Comparison of ENCODE assay signal across 1 cellular context in the genomic region with DNA sequence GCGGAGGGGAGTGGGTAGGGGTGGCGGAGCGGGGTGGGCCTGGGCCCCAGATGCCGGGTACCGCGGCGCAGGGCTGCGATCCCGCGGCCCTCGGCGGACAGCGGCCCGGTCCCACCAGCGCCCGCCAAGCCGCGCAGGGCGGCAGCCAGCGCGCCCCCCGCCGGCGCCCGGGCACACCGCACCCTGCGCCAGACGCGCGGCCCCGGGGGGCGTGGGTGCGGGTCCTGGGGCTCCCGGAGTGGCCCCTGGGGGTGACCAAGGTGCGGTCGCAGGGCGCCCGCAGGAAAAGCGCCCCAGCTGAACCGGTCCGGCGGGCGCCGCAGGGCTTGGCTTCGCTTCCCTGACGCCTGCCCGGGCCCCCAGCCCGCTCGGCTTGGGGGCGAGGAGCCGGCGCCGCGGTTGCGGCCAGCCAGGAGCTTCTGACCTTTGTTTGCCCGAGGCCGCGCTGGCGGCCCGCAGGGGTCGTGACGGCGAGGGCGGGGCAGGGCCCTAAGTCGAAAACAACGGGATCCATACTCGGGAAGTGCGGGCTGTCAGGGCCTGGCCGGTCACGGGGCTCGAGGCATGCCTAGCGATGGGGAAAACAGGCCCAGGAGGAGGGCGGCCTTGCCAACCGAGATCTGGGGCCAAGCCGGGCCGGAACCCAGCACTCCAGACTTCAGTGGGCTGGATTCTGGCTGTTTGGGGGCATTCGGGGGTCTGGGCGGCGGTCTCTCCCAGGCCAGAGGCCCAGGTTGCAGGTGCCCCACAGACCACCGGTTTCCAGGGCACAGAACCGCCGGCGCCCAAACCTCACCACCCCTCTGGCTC.
TF ChIP-seq lines count a peak whose summit lies in the region.

No MANE protein-coding gene starts in this region.

TF ChIP-seq in GM12878, 131 proteins besides CTCF, POLR2A, EP300 and RAD21:
- TF ChIP-seq, protein P1, sequence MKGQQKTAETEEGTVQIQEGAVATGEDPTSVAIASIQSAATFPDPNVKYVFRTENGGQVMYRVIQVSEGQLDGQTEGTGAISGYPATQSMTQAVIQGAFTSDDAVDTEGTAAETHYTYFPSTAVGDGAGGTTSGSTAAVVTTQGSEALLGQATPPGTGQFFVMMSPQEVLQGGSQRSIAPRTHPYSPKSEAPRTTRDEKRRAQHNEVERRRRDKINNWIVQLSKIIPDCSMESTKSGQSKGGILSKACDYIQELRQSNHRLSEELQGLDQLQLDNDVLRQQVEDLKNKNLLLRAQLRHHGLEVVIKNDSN (IDR thresholded peaks at IDR 0.05; ENCODE audit: borderline replicate concordance, extremely low read length, insufficient read depth, low read depth, low read length) = no peak
- 0 out of 2 replicates have a peak, but pooled peaks have one; percentile 1 for TF ChIP-seq TCF3 (IDR thresholded peaks at IDR 0.05; ENCODE audit: borderline replicate concordance, insufficient read depth, low read depth, low read length)
- TF ChIP-seq GATAD2B (conservative IDR thresholded peaks at IDR 0.05; ENCODE audit: low read depth) = peak; percentile 69
- no peak for TF ChIP-seq ETV6 (conservative IDR thresholded peaks at IDR 0.05 in 1 of 2, IDR thresholded peaks at IDR 0.05 in 1 of 2; ENCODE audit: borderline replicate concordance in 1 of 2, low read depth in 1 of 2)
- TF ChIP-seq, protein P2, sequence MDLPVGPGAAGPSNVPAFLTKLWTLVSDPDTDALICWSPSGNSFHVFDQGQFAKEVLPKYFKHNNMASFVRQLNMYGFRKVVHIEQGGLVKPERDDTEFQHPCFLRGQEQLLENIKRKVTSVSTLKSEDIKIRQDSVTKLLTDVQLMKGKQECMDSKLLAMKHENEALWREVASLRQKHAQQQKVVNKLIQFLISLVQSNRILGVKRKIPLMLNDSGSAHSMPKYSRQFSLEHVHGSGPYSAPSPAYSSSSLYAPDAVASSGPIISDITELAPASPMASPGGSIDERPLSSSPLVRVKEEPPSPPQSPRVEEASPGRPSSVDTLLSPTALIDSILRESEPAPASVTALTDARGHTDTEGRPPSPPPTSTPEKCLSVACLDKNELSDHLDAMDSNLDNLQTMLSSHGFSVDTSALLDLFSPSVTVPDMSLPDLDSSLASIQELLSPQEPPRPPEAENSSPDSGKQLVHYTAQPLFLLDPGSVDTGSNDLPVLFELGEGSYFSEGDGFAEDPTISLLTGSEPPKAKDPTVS (IDR thresholded peaks at IDR 0.05; ENCODE audit: low read depth, low read length) = no peak
- TF ChIP-seq, protein P3, sequence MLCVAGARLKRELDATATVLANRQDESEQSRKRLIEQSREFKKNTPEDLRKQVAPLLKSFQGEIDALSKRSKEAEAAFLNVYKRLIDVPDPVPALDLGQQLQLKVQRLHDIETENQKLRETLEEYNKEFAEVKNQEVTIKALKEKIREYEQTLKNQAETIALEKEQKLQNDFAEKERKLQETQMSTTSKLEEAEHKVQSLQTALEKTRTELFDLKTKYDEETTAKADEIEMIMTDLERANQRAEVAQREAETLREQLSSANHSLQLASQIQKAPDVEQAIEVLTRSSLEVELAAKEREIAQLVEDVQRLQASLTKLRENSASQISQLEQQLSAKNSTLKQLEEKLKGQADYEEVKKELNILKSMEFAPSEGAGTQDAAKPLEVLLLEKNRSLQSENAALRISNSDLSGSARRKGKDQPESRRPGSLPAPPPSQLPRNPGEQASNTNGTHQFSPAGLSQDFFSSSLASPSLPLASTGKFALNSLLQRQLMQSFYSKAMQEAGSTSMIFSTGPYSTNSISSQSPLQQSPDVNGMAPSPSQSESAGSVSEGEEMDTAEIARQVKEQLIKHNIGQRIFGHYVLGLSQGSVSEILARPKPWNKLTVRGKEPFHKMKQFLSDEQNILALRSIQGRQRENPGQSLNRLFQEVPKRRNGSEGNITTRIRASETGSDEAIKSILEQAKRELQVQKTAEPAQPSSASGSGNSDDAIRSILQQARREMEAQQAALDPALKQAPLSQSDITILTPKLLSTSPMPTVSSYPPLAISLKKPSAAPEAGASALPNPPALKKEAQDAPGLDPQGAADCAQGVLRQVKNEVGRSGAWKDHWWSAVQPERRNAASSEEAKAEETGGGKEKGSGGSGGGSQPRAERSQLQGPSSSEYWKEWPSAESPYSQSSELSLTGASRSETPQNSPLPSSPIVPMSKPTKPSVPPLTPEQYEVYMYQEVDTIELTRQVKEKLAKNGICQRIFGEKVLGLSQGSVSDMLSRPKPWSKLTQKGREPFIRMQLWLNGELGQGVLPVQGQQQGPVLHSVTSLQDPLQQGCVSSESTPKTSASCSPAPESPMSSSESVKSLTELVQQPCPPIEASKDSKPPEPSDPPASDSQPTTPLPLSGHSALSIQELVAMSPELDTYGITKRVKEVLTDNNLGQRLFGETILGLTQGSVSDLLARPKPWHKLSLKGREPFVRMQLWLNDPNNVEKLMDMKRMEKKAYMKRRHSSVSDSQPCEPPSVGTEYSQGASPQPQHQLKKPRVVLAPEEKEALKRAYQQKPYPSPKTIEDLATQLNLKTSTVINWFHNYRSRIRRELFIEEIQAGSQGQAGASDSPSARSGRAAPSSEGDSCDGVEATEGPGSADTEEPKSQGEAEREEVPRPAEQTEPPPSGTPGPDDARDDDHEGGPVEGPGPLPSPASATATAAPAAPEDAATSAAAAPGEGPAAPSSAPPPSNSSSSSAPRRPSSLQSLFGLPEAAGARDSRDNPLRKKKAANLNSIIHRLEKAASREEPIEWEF (IDR thresholded peaks at IDR 0.05; ENCODE audit: insufficient replicate concordance, low read depth, low read length) = no peak
- no peak for TF ChIP-seq RAD51 (IDR thresholded peaks at IDR 0.05)
- no peak for TF ChIP-seq CHD2 (IDR thresholded peaks at IDR 0.05; ENCODE audit: borderline replicate concordance, low read depth, low read length)
- no peak for TF ChIP-seq ZZZ3 (IDR thresholded peaks at IDR 0.05; ENCODE audit: control insufficient read depth, insufficient read length, low read depth)
- no peak for TF ChIP-seq EZH2 (IDR thresholded peaks at IDR 0.05; ENCODE audit: borderline replicate concordance, control insufficient read depth, low read depth, low read length)
- TF ChIP-seq BACH1 (IDR thresholded peaks at IDR 0.05; ENCODE audit: borderline replicate concordance) = peak; percentile 62; the same call in 1 of the 2 replicates
- peak; percentile 16; the same call in 1 of the 2 replicates for TF ChIP-seq RB1 (IDR thresholded peaks at IDR 0.05; ENCODE audit: borderline replicate concordance)
- TF ChIP-seq RUNX3 (IDR thresholded peaks at IDR 0.05; ENCODE audit: low read length) = no peak
